In the genomic region with DNA sequence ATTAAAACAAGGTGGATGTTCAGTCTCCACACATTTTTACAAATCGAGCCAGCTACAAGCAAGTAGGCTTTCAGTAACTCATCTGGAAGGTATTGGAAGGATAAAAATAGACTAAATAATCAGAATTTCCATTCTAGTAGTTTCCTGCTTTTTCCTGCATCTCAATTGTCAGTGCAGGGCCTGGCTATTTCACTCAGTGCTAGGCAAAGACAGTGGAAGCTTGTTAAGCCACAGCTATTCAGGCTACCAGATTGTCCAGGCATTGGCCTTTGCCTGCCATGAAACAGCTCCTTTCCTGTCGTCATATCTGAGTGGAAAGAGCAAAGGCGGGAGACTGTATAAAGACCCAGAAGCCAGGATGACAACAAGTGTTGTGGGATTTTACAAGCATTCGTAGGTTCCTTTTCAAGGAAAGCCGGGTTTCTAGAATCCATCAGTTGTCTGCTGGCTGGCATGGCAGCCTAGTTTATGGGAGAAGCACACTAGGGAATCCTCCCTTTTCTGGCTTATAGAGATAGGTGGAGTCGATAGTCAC, we compare ENCODE assay signal across 13 cellular contexts. TPM values are rescaled to one million over a fixed set of nuclear protein-coding genes. Genes with fewer than 3 reads are reported as not detected.
DNase-seq lines count a peak whose midpoint lies in the region; ATAC-seq and TF ChIP-seq lines count a peak whose summit lies in the region.
"Had no signal": no experiment of that assay in that cellular context is flagged by ENCODE, and none has a peak within 500 bp of the region (broad histone marks: within the 10 kb centered on the region; RNA-seq: fewer than 3 reads in every experiment).

No MANE protein-coding gene starts in this region.

- H3K36me3 ChIP-seq in gastroesophageal sphincter (no peaks in the 10 kb centered on the region), thoracic aorta (no peaks in the 10 kb centered on the region)

- no peaks in the 10 kb centered on the region for H3K9me3 Mint-ChIP-seq in activated naive CD4-positive, alpha-beta T cell treated with anti-CD3 and anti-CD28 coated beads, Interleukin-2, amount 50 U/mL, for 24 hours
- no peaks in the 10 kb centered on the region for H3K9me3 Mint-ChIP-seq in activated CD8-positive, alpha-beta T cell treated with anti-CD3 and anti-CD28 coated beads, Interleukin-2, amount 10 ng/mL, durations not matched to agents 7 days and 5 days (ENCODE audit: insufficient read depth)

- TF ChIP-seq POLR2A in gastroesophageal sphincter (IDR thresholded peaks at IDR 0.05), result no peak

- no peaks in the 10 kb centered on the region for H3K27me3 ChIP-seq in gastroesophageal sphincter
- H3K27me3 ChIP-seq in thoracic aorta (replicated peaks; ENCODE audit: insufficient read depth), result no peaks in the 10 kb centered on the region

- peaks cover 65% of the 10 kb centered on the region for H3K4me1 Mint-ChIP-seq in activated naive CD4-positive, alpha-beta T cell treated with anti-CD3 and anti-CD28 coated beads, Interleukin-2, amount 50 U/mL, for 24 hours
- H3K4me1 Mint-ChIP-seq in activated CD8-positive, alpha-beta T cell treated with anti-CD3 and anti-CD28 coated beads, Interleukin-2, amount 10 ng/mL, durations not matched to agents 7 days and 5 days (ENCODE audit: low read depth), result peaks cover 37% of the 10 kb centered on the region

- POLR2A ChIA-PET in activated CD8-positive, alpha-beta T cell treated with anti-CD3 and anti-CD28 coated beads, Interleukin-2, amount 10 ng/mL, durations not matched to agents 7 days and 5 days (lab: Charles Lee), result no interaction called here

- ATAC-seq in activated CD8-positive, alpha-beta T cell treated with anti-CD3 and anti-CD28 coated beads, Interleukin-2, amount 10 ng/mL, durations not matched to agents 7 days and 5 days, result no peak
- ATAC-seq in gastroesophageal sphincter, result no peak
- no peak for ATAC-seq in thoracic aorta (ENCODE audit: insufficient number of reproducible peaks, low FRiP score, low read depth)
- no peak for ATAC-seq in HG02759 (IDR thresholded peaks at IDR 0.05; ENCODE audit: unreplicated experiment)
- no peak for ATAC-seq in GM19351 (IDR thresholded peaks at IDR 0.05; ENCODE audit: unreplicated experiment)
- ATAC-seq in HG03025 (IDR thresholded peaks at IDR 0.05; ENCODE audit: low FRiP score, unreplicated experiment), result no peak
- ATAC-seq: left colon had no signal

- peak overlapping the region; percentile 93 for H3K27ac Mint-ChIP-seq in activated naive CD4-positive, alpha-beta T cell treated with anti-CD3 and anti-CD28 coated beads, Interleukin-2, amount 50 U/mL, for 24 hours
- peak overlapping the region; percentile 91 for H3K27ac Mint-ChIP-seq in activated CD8-positive, alpha-beta T cell treated with anti-CD3 and anti-CD28 coated beads, Interleukin-2, amount 10 ng/mL, durations not matched to agents 7 days and 5 days

- TF ChIP-seq EP300 in gastroesophageal sphincter (IDR thresholded peaks at IDR 0.05), result no peak

- DNase-seq in activated naive CD4-positive, alpha-beta T cell treated with anti-CD3 and anti-CD28 coated beads, Interleukin-2, amount 50 U/mL, for 16 hours, result no peak
- no peak for DNase-seq in activated CD8-positive, alpha-beta T cell treated with anti-CD3 and anti-CD28 coated beads, Interleukin-2, amount 10 ng/mL, durations not matched to agents 7 days and 5 days
- no peak for DNase-seq in thoracic aorta (ENCODE audit: low spot score)
- DNase-seq: activated CD4-positive, alpha-beta T cell treated with anti-CD3 and anti-CD28 coated beads, Interleukin-2, amount 50 U/mL, for 4 hours; left colon; NCI-H226; posterior cingulate gyrus; SIG-M5 had no signal

- CTCF ChIA-PET in activated CD8-positive, alpha-beta T cell treated with anti-CD3 and anti-CD28 coated beads, Interleukin-2, amount 10 ng/mL, durations not matched to agents 7 days and 5 days (lab: Charles Lee), result no interaction called here

- H3K4me3 Mint-ChIP-seq in activated naive CD4-positive, alpha-beta T cell treated with anti-CD3 and anti-CD28 coated beads, Interleukin-2, amount 50 U/mL, for 24 hours, result peak overlapping the region; percentile 36
- peak overlapping the region; percentile 12 for H3K4me3 Mint-ChIP-seq in activated CD8-positive, alpha-beta T cell treated with anti-CD3 and anti-CD28 coated beads, Interleukin-2, amount 10 ng/mL, durations not matched to agents 7 days and 5 days

- WGBS in gastroesophageal sphincter (ENCODE audit: low coverage in 1 of 2), 2 donors, result 0 to 54% methylated on average over 1 to 6 of the region's 6 CpGs

- H3K4me1 ChIP-seq in gastroesophageal sphincter (peaks cover 13 to 50% (median 18%) of the 10 kb centered on the region in 3 donors), thoracic aorta (ENCODE audit: control insufficient read depth in 1 of 2, low read depth in 2 of 2) (peaks cover 26 to 31% of the 10 kb centered on the region in 2 donors)

- H3K9me3 ChIP-seq in gastroesophageal sphincter, result no peaks in the 10 kb centered on the region
- no peaks in the 10 kb centered on the region for H3K9me3 ChIP-seq in thoracic aorta

- H3K4me3 ChIP-seq in gastroesophageal sphincter (no peak overlapping the region), thoracic aorta (no peak overlapping the region)

- TF ChIP-seq CTCF in gastroesophageal sphincter (IDR thresholded peaks at IDR 0.05) (no peak), thoracic aorta (IDR thresholded peaks at IDR 0.05) (no peak)

- peak overlapping the region; percentile 24 to 81 (median 78) for H3K27ac ChIP-seq in gastroesophageal sphincter
- peak overlapping the region; percentile 66 to 79 for H3K27ac ChIP-seq in thoracic aorta

- H3K27me3 Mint-ChIP-seq in activated naive CD4-positive, alpha-beta T cell treated with anti-CD3 and anti-CD28 coated beads, Interleukin-2, amount 50 U/mL, for 24 hours, result no peaks in the 10 kb centered on the region
- no peaks in the 10 kb centered on the region for H3K27me3 Mint-ChIP-seq in activated CD8-positive, alpha-beta T cell treated with anti-CD3 and anti-CD28 coated beads, Interleukin-2, amount 10 ng/mL, durations not matched to agents 7 days and 5 days (ENCODE audit: low read depth)

- no peaks in the 10 kb centered on the region for H3K36me3 Mint-ChIP-seq in activated naive CD4-positive, alpha-beta T cell treated with anti-CD3 and anti-CD28 coated beads, Interleukin-2, amount 50 U/mL, for 24 hours
- H3K36me3 Mint-ChIP-seq in activated CD8-positive, alpha-beta T cell treated with anti-CD3 and anti-CD28 coated beads, Interleukin-2, amount 10 ng/mL, durations not matched to agents 7 days and 5 days (ENCODE audit: low read depth), result peaks cover 22% of the 10 kb centered on the region

RNA-seq across cellular contexts. Expression of a gene that starts 2.1 kb away (rescaled TPM):
- 10 to 100 TPM; 62.9 to 63.3 TPM for total RNA-seq in activated CD8-positive, alpha-beta T cell treated with anti-CD3 and anti-CD28 coated beads, Interleukin-2, amount 10 ng/mL, durations not matched to agents 7 days and 5 days
- total RNA-seq in gastroesophageal sphincter (10 to 100 TPM; 32.4 to 71.2 (median 60.7) TPM), thoracic aorta (10 to 100 TPM; 58.5 to 98.0 TPM)
